ENCODE assay signal across 28 cellular contexts in the genomic region with DNA sequence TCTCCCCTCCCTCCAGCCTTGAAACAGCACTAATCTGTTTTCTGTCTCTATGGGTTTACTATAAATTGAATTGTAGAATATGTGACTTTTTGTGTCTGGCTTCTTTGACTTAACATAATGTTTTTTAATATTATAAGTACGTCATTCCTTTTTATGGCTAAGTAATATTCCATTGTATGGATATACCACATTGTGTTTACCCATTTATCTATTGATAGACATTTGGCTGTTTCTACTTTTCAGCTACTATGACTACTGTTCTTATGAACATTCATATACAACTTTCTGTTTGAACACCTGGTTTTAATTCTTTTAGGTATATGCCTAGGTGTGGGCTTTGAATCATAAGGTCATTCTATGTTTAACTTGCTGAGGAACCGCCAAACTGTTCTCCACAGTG.
"Had no signal": no experiment of that assay in that cellular context is flagged by ENCODE, and none has a peak within 500 bp of the region (broad histone marks: within the 10 kb centered on the region; RNA-seq: fewer than 3 reads in every experiment).

No MANE protein-coding gene starts in this region.

- FAIRE-seq: colon, endometrium, endothelial cell of umbilical vein, frontal cortex had no signal

- DNase-seq: colonic mucosa; cortex of kidney; dermis blood vessel endothelial cell; dorsolateral prefrontal cortex; effector CD4-positive, alpha-beta T cell; effector CD8-positive, alpha-beta T cell; effector memory CD4-positive, alpha-beta T cell; effector memory CD8-positive, alpha-beta T cell; endodermal cell; erythroblast; esophagus squamous epithelium; foreskin fibroblast; foreskin keratinocyte; foreskin melanocyte; gastrocnemius medialis; glutamatergic neuron; head of caudate nucleus; heart left ventricle; heart right ventricle had no signal

- H3K4me3 ChIP-seq: colonic mucosa, coronary artery, dorsolateral prefrontal cortex, esophagus muscularis mucosa, esophagus squamous epithelium, gastrocnemius medialis, gastroesophageal sphincter, heart left ventricle, heart right ventricle had no signal

- H3K9me3 ChIP-seq: colonic mucosa, esophagus squamous epithelium, gastrocnemius medialis had no signal

- ATAC-seq: effector memory CD8-positive, alpha-beta T cell; esophagus mucosa; foreskin keratinocyte; gastrocnemius medialis; gastroesophageal sphincter; heart left ventricle; heart right ventricle had no signal

- H3K4me1 ChIP-seq: colonic mucosa, esophagus muscularis mucosa, esophagus squamous epithelium, foreskin keratinocyte, gastrocnemius medialis, gastroesophageal sphincter, heart left ventricle, heart right ventricle had no signal

- H3K27me3 ChIP-seq: colonic mucosa, dorsolateral prefrontal cortex, esophagus muscularis mucosa, esophagus squamous epithelium, foreskin keratinocyte, gastrocnemius medialis, gastroesophageal sphincter, heart left ventricle, heart right ventricle had no signal

- H3K27ac ChIP-seq: colonic mucosa, coronary artery, dorsolateral prefrontal cortex, epithelial cell of prostate, esophagus muscularis mucosa, esophagus squamous epithelium, foreskin keratinocyte, gastrocnemius medialis, gastroesophageal sphincter, heart left ventricle, heart right ventricle had no signal

- H3K36me3 ChIP-seq: colonic mucosa, esophagus muscularis mucosa, esophagus squamous epithelium, gastrocnemius medialis, gastroesophageal sphincter, heart left ventricle, heart right ventricle had no signal
